In the genomic region with DNA sequence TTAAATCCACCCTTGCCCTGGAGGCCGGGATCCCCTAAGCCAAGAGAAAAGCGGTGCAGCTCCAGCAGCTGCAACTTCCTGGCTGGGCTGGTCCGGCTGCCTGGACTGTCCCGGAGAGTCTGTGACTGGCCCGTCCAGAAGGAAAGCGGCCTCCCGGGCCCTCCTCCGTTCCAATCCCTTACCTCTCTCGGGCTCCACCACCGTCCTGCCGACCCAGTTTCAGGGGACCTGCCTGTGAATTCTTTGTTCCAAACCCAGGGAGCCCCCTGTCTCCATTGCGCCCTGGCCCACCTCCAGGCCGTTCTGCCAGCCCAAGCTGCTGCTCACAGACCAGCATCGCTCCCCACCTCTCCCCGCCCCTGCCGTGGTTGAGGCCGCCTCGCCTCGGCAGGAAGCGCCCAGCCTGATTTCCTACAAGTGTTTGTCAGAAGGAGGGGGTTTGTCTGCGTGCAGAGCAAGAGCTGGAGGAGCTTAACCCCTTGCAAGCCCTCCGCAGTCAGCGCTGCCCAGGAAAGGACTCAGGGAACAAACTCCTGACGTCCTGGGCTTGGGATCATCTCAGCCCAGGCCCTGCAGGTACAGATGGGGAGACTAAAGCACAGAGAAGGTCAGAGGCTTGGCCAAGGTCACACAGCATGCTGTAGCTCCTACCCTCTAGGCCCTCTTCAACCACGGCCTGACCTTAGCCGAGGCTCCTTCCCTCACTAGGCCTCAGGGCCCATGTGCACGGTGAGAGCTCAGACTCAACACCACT, we compare ENCODE assay signal across 8 cellular contexts. TPM values are rescaled to one million over a fixed set of nuclear protein-coding genes. Genes with fewer than 3 reads are reported as not detected.
DNase-seq lines count a peak whose midpoint lies in the region; ATAC-seq, FAIRE-seq and TF ChIP-seq lines count a peak whose summit lies in the region.

A gene with protein sequence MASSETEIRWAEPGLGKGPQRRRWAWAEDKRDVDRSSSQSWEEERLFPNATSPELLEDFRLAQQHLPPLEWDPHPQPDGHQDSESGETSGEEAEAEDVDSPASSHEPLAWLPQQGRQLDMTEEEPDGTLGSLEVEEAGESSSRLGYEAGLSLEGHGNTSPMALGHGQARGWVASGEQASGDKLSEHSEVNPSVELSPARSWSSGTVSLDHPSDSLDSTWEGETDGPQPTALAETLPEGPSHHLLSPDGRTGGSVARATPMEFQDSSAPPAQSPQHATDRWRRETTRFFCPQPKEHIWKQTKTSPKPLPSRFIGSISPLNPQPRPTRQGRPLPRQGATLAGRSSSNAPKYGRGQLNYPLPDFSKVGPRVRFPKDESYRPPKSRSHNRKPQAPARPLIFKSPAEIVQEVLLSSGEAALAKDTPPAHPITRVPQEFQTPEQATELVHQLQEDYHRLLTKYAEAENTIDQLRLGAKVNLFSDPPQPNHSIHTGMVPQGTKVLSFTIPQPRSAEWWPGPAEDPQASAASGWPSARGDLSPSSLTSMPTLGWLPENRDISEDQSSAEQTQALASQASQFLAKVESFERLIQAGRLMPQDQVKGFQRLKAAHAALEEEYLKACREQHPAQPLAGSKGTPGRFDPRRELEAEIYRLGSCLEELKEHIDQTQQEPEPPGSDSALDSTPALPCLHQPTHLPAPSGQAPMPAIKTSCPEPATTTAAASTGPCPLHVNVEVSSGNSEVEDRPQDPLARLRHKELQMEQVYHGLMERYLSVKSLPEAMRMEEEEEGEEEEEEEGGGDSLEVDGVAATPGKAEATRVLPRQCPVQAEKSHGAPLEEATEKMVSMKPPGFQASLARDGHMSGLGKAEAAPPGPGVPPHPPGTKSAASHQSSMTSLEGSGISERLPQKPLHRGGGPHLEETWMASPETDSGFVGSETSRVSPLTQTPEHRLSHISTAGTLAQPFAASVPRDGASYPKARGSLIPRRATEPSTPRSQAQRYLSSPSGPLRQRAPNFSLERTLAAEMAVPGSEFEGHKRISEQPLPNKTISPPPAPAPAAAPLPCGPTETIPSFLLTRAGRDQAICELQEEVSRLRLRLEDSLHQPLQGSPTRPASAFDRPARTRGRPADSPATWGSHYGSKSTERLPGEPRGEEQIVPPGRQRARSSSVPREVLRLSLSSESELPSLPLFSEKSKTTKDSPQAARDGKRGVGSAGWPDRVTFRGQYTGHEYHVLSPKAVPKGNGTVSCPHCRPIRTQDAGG (N-terminal part only) (minus strand): TSS at position 305 of the 754 bp plus-strand sequence. CDS start 6,649 bp downstream, outside the sequence.

- H3K4me3 ChIP-seq in astrocyte (ENCODE audit: insufficient read depth, low read depth, low read length) (peak within 1 kb of the TSS; percentile 61), skeletal muscle cell (ENCODE audit: low read depth, low read length) (peak within 1 kb of the TSS; percentile 59)

- ATAC-seq in HG03175 (IDR thresholded peaks at IDR 0.05; ENCODE audit: unreplicated experiment), result peak; percentile 29
- no peak for ATAC-seq in HG03457 (IDR thresholded peaks at IDR 0.05; ENCODE audit: unreplicated experiment)

- peaks cover 18% of the 10 kb centered on the region for H3K79me2 ChIP-seq in astrocyte (ENCODE audit: insufficient read depth, low read length)

- H3K27me3 ChIP-seq in astrocyte (ENCODE audit: insufficient read depth, low read length), result no peaks in the 10 kb centered on the region

- TF ChIP-seq CTCF in astrocyte (IDR thresholded peaks at IDR 0.05; ENCODE audit: insufficient read depth, low read depth, low read length), result no peak

- H3K27ac ChIP-seq in astrocyte (ENCODE audit: low read depth, low read length), result peak within 1 kb of the TSS; percentile 60

- H3K4me3 Mint-ChIP-seq in astrocyte (ENCODE audit: unreplicated experiment), result peak within 1 kb of the TSS; percentile 84

- peak within 1 kb of the TSS; percentile 86 for H2AFZ ChIP-seq in astrocyte (ENCODE audit: low read depth, low read length)

- DNase-seq in GM18507 (ENCODE audit: extremely low spot score, insufficient read length, low read depth) (no peak), T-helper 9 cell (peak; percentile 77), astrocyte (ENCODE audit: low read depth) (peak; percentile 69), hippocampal formation (lab: John Stamatoyannopoulos, UW) (peak; percentile 71 to 75), skeletal muscle cell (ENCODE audit: low read depth) (peak; percentile 59), putamen (ENCODE audit: low spot score) (no peak)

- peaks cover 38% of the 10 kb centered on the region for H3K4me1 Mint-ChIP-seq in astrocyte (ENCODE audit: low read depth, unreplicated experiment)

- peak within 1 kb of the TSS; percentile 98 for H3K4me2 ChIP-seq in astrocyte (ENCODE audit: low read length)

- no peaks in the 10 kb centered on the region for H3K36me3 Mint-ChIP-seq in astrocyte (ENCODE audit: low read depth, unreplicated experiment)

- no peaks in the 10 kb centered on the region for H3K36me3 ChIP-seq in astrocyte (ENCODE audit: insufficient read depth, low read length)

- no peaks in the 10 kb centered on the region for H3K27me3 Mint-ChIP-seq in astrocyte (ENCODE audit: low read depth, unreplicated experiment)

- H3K9me3 ChIP-seq in astrocyte (ENCODE audit: insufficient read depth, low read depth, low read length), result no peaks in the 10 kb centered on the region

- H3K9me3 Mint-ChIP-seq in astrocyte (ENCODE audit: unreplicated experiment), result no peaks in the 10 kb centered on the region

- peak within 1 kb of the TSS; percentile 66 for H3K27ac Mint-ChIP-seq in astrocyte (ENCODE audit: unreplicated experiment)

- H3K9ac ChIP-seq in astrocyte (ENCODE audit: low read length), result peak within 1 kb of the TSS; percentile 76

- H4K20me1 ChIP-seq in astrocyte (ENCODE audit: insufficient read depth, low read length), result no peaks in the 10 kb centered on the region

- FAIRE-seq in GM18507 (lab: Jason Lieb, UNC) (peak; percentile 94), astrocyte (lab: Jason Lieb, UNC) (no peak)

- peaks cover 42% of the 10 kb centered on the region for H3K4me1 ChIP-seq in astrocyte (ENCODE audit: insufficient read depth, low read length)

RNA-seq across cellular contexts. Expression of the gene that starts here (rescaled TPM):
- total RNA-seq in astrocyte, result 16.0 and 16.4 TPM in 2 replicates

Comparison
In these comparisons a context has a peak if more than half of its experiments do, and no peak if none do; other contexts are left out.
1. DNase-seq: peak in T-helper 9 cell (single experiment), astrocyte (single experiment), hippocampal formation (2 of 2) and skeletal muscle cell (single experiment); none in GM18507 (single experiment) and putamen (single experiment).